In genomic region chr10:131204406-131205152, GRCh38 we compare ENCODE assay signal across 25 cellular contexts.
"Had no signal": no experiment of that assay in that cellular context is flagged by ENCODE, and none has a peak within 500 bp of the region (broad histone marks: within the 10 kb centered on the region; RNA-seq: fewer than 3 reads in every experiment).

No MANE protein-coding gene starts in this region.

- H3K9me3 Mint-ChIP-seq: activated naive CD4-positive, alpha-beta T cell treated with anti-CD3 and anti-CD28 coated beads, Interleukin-2, amount 50 U/mL, for 72 hours; activated T-cell treated with anti-CD3 and anti-CD28 coated beads, Interleukin-2, amount 50 U/mL, for 72 hours; natural killer cell; stimulated activated naive CD8-positive, alpha-beta T cell treated with anti-CD3 and anti-CD28 coated beads, Interleukin-15, Interleukin-2, amounts not matched to agents 100 ng/mL and 50 ng/mL, for 24 hours had no signal

- H3K4me3 Mint-ChIP-seq: activated T-cell treated with anti-CD3 and anti-CD28 coated beads, Interleukin-2, amount 50 U/mL, for 72 hours; natural killer cell; stimulated activated naive CD8-positive, alpha-beta T cell treated with anti-CD3 and anti-CD28 coated beads, Interleukin-15, Interleukin-2, amounts not matched to agents 100 ng/mL and 50 ng/mL, for 24 hours had no signal

- H3K36me3 Mint-ChIP-seq: activated naive CD4-positive, alpha-beta T cell treated with anti-CD3 and anti-CD28 coated beads, Interleukin-2, amount 50 U/mL, for 72 hours; natural killer cell had no signal

- H3K9me3 ChIP-seq: ascending aorta, gastroesophageal sphincter, heart right ventricle, ovary, vagina had no signal

- H3K27me3 Mint-ChIP-seq: stimulated activated naive CD8-positive, alpha-beta T cell treated with anti-CD3 and anti-CD28 coated beads, Interleukin-15, Interleukin-2, amounts not matched to agents 100 ng/mL and 50 ng/mL, for 24 hours had no signal

- H3K27me3 ChIP-seq: ascending aorta, brain microvascular endothelial cell, ovary, tibial nerve, vagina had no signal

- ATAC-seq: activated naive CD4-positive, alpha-beta T cell treated with anti-CD3 and anti-CD28 coated beads, Interleukin-2, amount 50 U/mL, for 72 hours; activated T-cell treated with anti-CD3 and anti-CD28 coated beads, Interleukin-2, amount 50 U/mL, for 72 hours; gastroesophageal sphincter; heart right ventricle; left ventricle myocardium superior; natural killer cell; right cardiac atrium had no signal

- DNase-seq: activated CD4-positive, alpha-beta T cell treated with anti-CD3 and anti-CD28 coated beads, Interleukin-2, amount 50 U/mL, for 1 hour; activated CD4-positive, CD25-positive, alpha-beta regulatory T cell treated with anti-CD3 and anti-CD28 coated beads, Interleukin-2, amount 50 U/mL, for 72 hours; activated gamma-delta T cell treated with Interleukin-2 at 50 U/mL for 16 hours; activated T-cell treated with anti-CD3 and anti-CD28 coated beads, Interleukin-2, amount 50 U/mL, for 72 hours; brain microvascular endothelial cell; central memory CD4-positive, alpha-beta T cell; heart right ventricle; left ventricle myocardium superior; mammary epithelial cell; midbrain; natural killer cell; stimulated activated CD4-positive, alpha-beta T cell treated with anti-CD3 and anti-CD28 coated beads, Interleukin-1b, Interleukin-23, amount 100 ng/mL, for 48 hours; T-helper 1 cell; WERI-Rb-1 had no signal

- H3K36me3 ChIP-seq: ascending aorta, brain microvascular endothelial cell, gastroesophageal sphincter, heart right ventricle, ovary, tibial nerve, vagina, WERI-Rb-1 had no signal

- H3K4me1 Mint-ChIP-seq: natural killer cell had no signal

- H3K27ac Mint-ChIP-seq: activated naive CD4-positive, alpha-beta T cell treated with anti-CD3 and anti-CD28 coated beads, Interleukin-2, amount 50 U/mL, for 72 hours; activated T-cell treated with anti-CD3 and anti-CD28 coated beads, Interleukin-2, amount 50 U/mL, for 72 hours; natural killer cell; stimulated activated naive CD8-positive, alpha-beta T cell treated with anti-CD3 and anti-CD28 coated beads, Interleukin-15, Interleukin-2, amounts not matched to agents 100 ng/mL and 50 ng/mL, for 24 hours had no signal

- H3K4me1 ChIP-seq: ascending aorta, gastroesophageal sphincter, heart right ventricle, tibial nerve, vagina had no signal

- H3K4me3 ChIP-seq: ascending aorta, dorsolateral prefrontal cortex, gastroesophageal sphincter, heart right ventricle, ovary, tibial nerve, vagina had no signal

- FAIRE-seq: keratinocyte, TTC549 had no signal

- H3K27ac ChIP-seq: ascending aorta, brain microvascular endothelial cell, dorsolateral prefrontal cortex, gastroesophageal sphincter, heart right ventricle, ovary, tibial nerve, vagina, WERI-Rb-1 had no signal
